Comparison of ENCODE assay signal across 15 cellular contexts in genomic region chr9:121288557-121288873, GRCh38. TPM values are rescaled to one million over a fixed set of nuclear protein-coding genes. Genes with fewer than 3 reads are reported as not detected.
DNase-seq lines count a peak whose midpoint lies in the region; ATAC-seq, FAIRE-seq and TF ChIP-seq lines count a peak whose summit lies in the region.
"Had no signal": no experiment of that assay in that cellular context is flagged by ENCODE, and none has a peak within 500 bp of the region (broad histone marks: within the 10 kb centered on the region; RNA-seq: fewer than 3 reads in every experiment).

No MANE protein-coding gene starts in this region.

- H3K4me1 Mint-ChIP-seq in Calu3 (ENCODE audit: low read depth, unreplicated experiment) = peaks cover 48% of the 10 kb centered on the region
- peaks cover 41% of the 10 kb centered on the region for H3K4me1 Mint-ChIP-seq in astrocyte (ENCODE audit: low read depth, unreplicated experiment)
- H3K4me1 Mint-ChIP-seq in activated naive CD8-positive, alpha-beta T cell treated with anti-CD3 and anti-CD28 coated beads, Interleukin-2, amount 50 U/mL, for 24 hours = peaks cover 25% of the 10 kb centered on the region
- no peaks in the 10 kb centered on the region for H3K4me1 Mint-ChIP-seq in CD4-positive, alpha-beta T cell (ENCODE audit: low read depth)

- no peak overlapping the region for H2AFZ ChIP-seq in astrocyte (ENCODE audit: low read depth, low read length)

- TF ChIP-seq CTCF in Calu3 (IDR thresholded peaks at IDR 0.05; ENCODE audit: unreplicated experiment) (no peak), astrocyte (IDR thresholded peaks at IDR 0.05; ENCODE audit: insufficient read depth, low read depth, low read length) (no peak), left lung (IDR thresholded peaks at IDR 0.05) (no peak)
- no peak for TF ChIP-seq CTCF in CD4-positive, alpha-beta T cell (IDR thresholded peaks at IDR 0.05)

- H3K36me3 Mint-ChIP-seq in Calu3 (ENCODE audit: insufficient read depth, unreplicated experiment) (peaks cover 41% of the 10 kb centered on the region), astrocyte (ENCODE audit: low read depth, unreplicated experiment) (peaks cover 19% of the 10 kb centered on the region)
- H3K36me3 Mint-ChIP-seq in activated naive CD8-positive, alpha-beta T cell treated with anti-CD3 and anti-CD28 coated beads, Interleukin-2, amount 50 U/mL, for 24 hours (ENCODE audit: low read depth) = peaks cover 2% of the 10 kb centered on the region
- H3K36me3 Mint-ChIP-seq in CD4-positive, alpha-beta T cell (ENCODE audit: low read depth) = no peaks in the 10 kb centered on the region
- H3K36me3 Mint-ChIP-seq: CD4-positive, CD25-positive, alpha-beta regulatory T cell had no signal

- H3K9me3 Mint-ChIP-seq in Calu3 (ENCODE audit: low read depth, unreplicated experiment) (no peaks in the 10 kb centered on the region), astrocyte (ENCODE audit: unreplicated experiment) (peaks cover 2% of the 10 kb centered on the region)
- no peaks in the 10 kb centered on the region for H3K9me3 Mint-ChIP-seq in activated naive CD8-positive, alpha-beta T cell treated with anti-CD3 and anti-CD28 coated beads, Interleukin-2, amount 50 U/mL, for 24 hours
- H3K9me3 Mint-ChIP-seq in CD4-positive, alpha-beta T cell = no peaks in the 10 kb centered on the region

- H3K9ac ChIP-seq in astrocyte (ENCODE audit: low read length) (peak overlapping the region; percentile 39), skeletal muscle satellite cell (ENCODE audit: low read depth, low read length) (peak overlapping the region; percentile 60)

- DNase-seq in Calu3 (no peak), astrocyte (ENCODE audit: low read depth) (no peak), left lung (no peak), T-helper 1 cell (no peak)
- DNase-seq in activated naive CD8-positive, alpha-beta T cell treated with anti-CD3 and anti-CD28 coated beads, Interleukin-2, amount 50 U/mL, for 24 hours = no peak
- no peak for DNase-seq in CD4-positive, alpha-beta T cell
- DNase-seq: CD4-positive, CD25-positive, alpha-beta regulatory T cell; glutamatergic neuron; NCI-H1436 treated with DMSO at 0.1 percent for 48 hours; stimulated activated CD8-positive, alpha-beta memory T cell treated with anti-CD3 and anti-CD28 coated beads, Interleukin-4, amount 100 ng/mL, for 48 hours had no signal

- H3K4me3 Mint-ChIP-seq in Calu3 (ENCODE audit: low read depth, unreplicated experiment) (peak overlapping the region; percentile 47), astrocyte (ENCODE audit: unreplicated experiment) (peak overlapping the region; percentile 13)
- no peak overlapping the region for H3K4me3 Mint-ChIP-seq in activated naive CD8-positive, alpha-beta T cell treated with anti-CD3 and anti-CD28 coated beads, Interleukin-2, amount 50 U/mL, for 24 hours
- H3K4me3 Mint-ChIP-seq in CD4-positive, alpha-beta T cell = no peak overlapping the region
- H3K4me3 Mint-ChIP-seq: CD4-positive, CD25-positive, alpha-beta regulatory T cell had no signal

- H3K27me3 Mint-ChIP-seq in Calu3 (ENCODE audit: unreplicated experiment) (no peaks in the 10 kb centered on the region), astrocyte (ENCODE audit: low read depth, unreplicated experiment) (no peaks in the 10 kb centered on the region)
- no peaks in the 10 kb centered on the region for H3K27me3 Mint-ChIP-seq in activated naive CD8-positive, alpha-beta T cell treated with anti-CD3 and anti-CD28 coated beads, Interleukin-2, amount 50 U/mL, for 24 hours
- H3K27me3 Mint-ChIP-seq in CD4-positive, alpha-beta T cell = no peaks in the 10 kb centered on the region
- H3K27me3 Mint-ChIP-seq: CD4-positive, CD25-positive, alpha-beta regulatory T cell had no signal

- H3K4me2 ChIP-seq in astrocyte (ENCODE audit: low read length) (peak overlapping the region; percentile 55), skeletal muscle satellite cell (ENCODE audit: low read length) (peak overlapping the region; percentile 57)

- H3K4me1 ChIP-seq in astrocyte (ENCODE audit: insufficient read depth, low read length) = peaks cover 42% of the 10 kb centered on the region
- H3K4me1 ChIP-seq in left lung = peaks cover 60 to 80% of the 10 kb centered on the region in 2 donors
- H3K4me1 ChIP-seq in skeletal muscle satellite cell (ENCODE audit: control insufficient read depth, insufficient read depth, low read length) = peaks cover 62% of the 10 kb centered on the region

- H3K9me3 ChIP-seq in astrocyte (ENCODE audit: insufficient read depth, low read depth, low read length) = no peaks in the 10 kb centered on the region
- no peaks in the 10 kb centered on the region for H3K9me3 ChIP-seq in left lung
- H3K9me3 ChIP-seq in skeletal muscle satellite cell (replicated peaks; ENCODE audit: low read length) = no peaks in the 10 kb centered on the region
- H3K9me3 ChIP-seq in CD4-positive, alpha-beta T cell (ENCODE audit: control insufficient read depth, low read length) = no peaks in the 10 kb centered on the region

- FAIRE-seq in astrocyte (lab: Jason Lieb, UNC) = no peak
- FAIRE-seq: GM12891, H54, RCC 7860 had no signal

- H3K79me2 ChIP-seq in astrocyte (ENCODE audit: insufficient read depth, low read length) = peaks cover 27% of the 10 kb centered on the region

- BruUV-seq in Calu3 (replicated peaks; lab: Mats Ljungman, UMichigan) = no TSS peak

- CTCF ChIA-PET in Calu3 (lab: Charles Lee) = interaction anchor here (2.4 kb wide), 1 partner anchor 10 kb away, joined by 16 read pairs; no protein-coding TSS in a partner anchor
- CTCF ChIA-PET in CD4-positive, alpha-beta T cell (lab: Charles Lee) = no interaction called here

- H3K27ac ChIP-seq in astrocyte (ENCODE audit: low read depth, low read length) (peak overlapping the region; percentile 57), left lung (peak overlapping the region; percentile 91 to 93)
- no peak overlapping the region for H3K27ac ChIP-seq in CD4-positive, alpha-beta T cell (ENCODE audit: low read depth, low read length)

- H3K4me3 ChIP-seq in astrocyte (ENCODE audit: insufficient read depth, low read depth, low read length) (no peak overlapping the region), left lung (no peak overlapping the region), skeletal muscle satellite cell (ENCODE audit: low read length) (peak overlapping the region; percentile 2)

- no peaks in the 10 kb centered on the region for H3K27me3 ChIP-seq in astrocyte (ENCODE audit: insufficient read depth, low read length)
- H3K27me3 ChIP-seq in left lung = no peaks in the 10 kb centered on the region
- H3K27me3 ChIP-seq in skeletal muscle satellite cell (ENCODE audit: control insufficient read depth, insufficient read depth, low read length) = no peaks in the 10 kb centered on the region
- H3K27me3 ChIP-seq in CD4-positive, alpha-beta T cell (ENCODE audit: control insufficient read depth, insufficient read depth, low read length) = no peaks in the 10 kb centered on the region

- H4K20me1 ChIP-seq in astrocyte (ENCODE audit: insufficient read depth, low read length) = peaks cover 13% of the 10 kb centered on the region

- intact Hi-C loops in Calu3 (cut with micrococcal nuclease; ENCODE audit: unreplicated experiment) = loop anchor here (5.0 kb wide), 2 partner anchors 34 to 76 kb away; no protein-coding TSS in a partner anchor
- intact Hi-C loops in left lung (cut with DNase I) = no loop called here
- intact Hi-C loops in CD4-positive, alpha-beta T cell (cut with DNase I, micrococcal nuclease) = no loop called here

- POLR2A ChIA-PET in CD4-positive, alpha-beta T cell (lab: Charles Lee) = no interaction called here

- peak overlapping the region; percentile 99 for H3K27ac Mint-ChIP-seq in Calu3 (ENCODE audit: unreplicated experiment)
- peak overlapping the region; percentile 99 for H3K27ac Mint-ChIP-seq in astrocyte (ENCODE audit: unreplicated experiment)
- H3K27ac Mint-ChIP-seq in activated naive CD8-positive, alpha-beta T cell treated with anti-CD3 and anti-CD28 coated beads, Interleukin-2, amount 50 U/mL, for 24 hours = no peak overlapping the region
- H3K27ac Mint-ChIP-seq in CD4-positive, alpha-beta T cell = no peak overlapping the region

- no peak for ATAC-seq in left lung
- no peak for ATAC-seq in GM21576 (IDR thresholded peaks at IDR 0.05; ENCODE audit: unreplicated experiment)
- ATAC-seq in activated naive CD8-positive, alpha-beta T cell treated with anti-CD3 and anti-CD28 coated beads, Interleukin-2, amount 50 U/mL, for 24 hours = no peak
- no peak for ATAC-seq in CD4-positive, alpha-beta T cell (ENCODE audit: poor library complexity)

- H3K36me3 ChIP-seq in astrocyte (ENCODE audit: insufficient read depth, low read length) (peaks cover 5% of the 10 kb centered on the region), left lung (no peaks in the 10 kb centered on the region), skeletal muscle satellite cell (ENCODE audit: insufficient read depth, low read length) (peaks cover 39% of the 10 kb centered on the region)

RNA-seq across cellular contexts. Expression of gene GSN, which starts 20.6 kb away (rescaled TPM):
- 68.3 and 71.6 TPM in 2 replicates for total RNA-seq in Calu3 (2022)
- total RNA-seq in astrocyte = 260 and 357 TPM in 2 replicates
- total RNA-seq in left lung = 100 to 1,000 TPM; 395 to 485 TPM
- total RNA-seq in skeletal muscle satellite cell (2012; rRNA removed) = 157 and 203 TPM in 2 replicates
- 1 to 10 TPM; 2.6 to 2.7 TPM for total RNA-seq in CD4-positive, alpha-beta T cell

Comparison
In these comparisons a context has a peak if more than half of its experiments do, and no peak if none do; other contexts are left out.
1. H3K27ac Mint-ChIP-seq: peak in Calu3 (single experiment) and astrocyte (single experiment); none in activated naive CD8-positive, alpha-beta T cell treated with anti-CD3 and anti-CD28 coated beads, Interleukin-2, amount 50 U/mL, for 24 hours (single experiment) and CD4-positive, alpha-beta T cell (single experiment).
2. H3K4me3 Mint-ChIP-seq: peak in Calu3 (single experiment) and astrocyte (single experiment); none in activated naive CD8-positive, alpha-beta T cell treated with anti-CD3 and anti-CD28 coated beads, Interleukin-2, amount 50 U/mL, for 24 hours (single experiment) and CD4-positive, alpha-beta T cell (single experiment).
3. RNA of gene GSN, which starts 20.6 kb away (total RNA-seq): 395 to 485 TPM in left lung, 260 to 357 TPM in astrocyte and 68.3 to 71.6 TPM in Calu3; 2.6 to 2.7 TPM in CD4-positive, alpha-beta T cell; every median in the first group is over 10 times any median in the second.